9 cellular contexts compared by ENCODE assay signal in genomic region chr3:23071758-23072157, GRCh38.
DNase-seq lines count a peak whose midpoint lies in the region; ATAC-seq and TF ChIP-seq lines count a peak whose summit lies in the region.
"Had no signal": no experiment of that assay in that cellular context is flagged by ENCODE, and none has a peak within 500 bp of the region (broad histone marks: within the 10 kb centered on the region; RNA-seq: fewer than 3 reads in every experiment).

No MANE protein-coding gene starts in this region.

- H3K27me3 ChIP-seq in left lung: no peaks in the 10 kb centered on the region
- H3K27me3 ChIP-seq in spleen (replicated peaks in 1 of 7): no peaks in the 10 kb centered on the region

- H3K4me3 ChIP-seq in left lung (no peak overlapping the region), spleen (no peak overlapping the region)

- intact Hi-C loops in left lung (cut with DNase I): no loop called here
- intact Hi-C loops in spleen (cut with DNase I; ENCODE audit: low total_unique reads): no loop called here

- H3K27ac Mint-ChIP-seq in activated CD8-positive, alpha-beta memory T cell treated with anti-CD3 and anti-CD28 coated beads, Interleukin-2, amount 10 ng/mL, durations not matched to agents 7 days and 5 days: no peak overlapping the region

- H3K4me1 ChIP-seq in left lung (no peaks in the 10 kb centered on the region), spleen (peaks cover 0 to 21% (median 8%) of the 10 kb centered on the region in 6 donors)

- peaks cover 2% of the 10 kb centered on the region for H3K9me3 Mint-ChIP-seq in activated CD8-positive, alpha-beta memory T cell treated with anti-CD3 and anti-CD28 coated beads, Interleukin-2, amount 10 ng/mL, durations not matched to agents 7 days and 5 days (ENCODE audit: low read depth)

- H3K27ac ChIP-seq in left lung (no peak overlapping the region), spleen (peak overlapping the region in 4 of 8 donors; percentile 54 to 58 (median 55))

- ATAC-seq in GM18505 (IDR thresholded peaks at IDR 0.05; ENCODE audit: unreplicated experiment) (peak; percentile 81), GM21825 (IDR thresholded peaks at IDR 0.05; ENCODE audit: unreplicated experiment) (peak; percentile 52), left lung (peak; percentile 85)
- no peak for ATAC-seq in activated CD8-positive, alpha-beta memory T cell treated with anti-CD3 and anti-CD28 coated beads, Interleukin-2, amount 10 ng/mL, durations not matched to agents 7 days and 5 days

- in situ Hi-C loops in KBM-7 (cut with MboI; ENCODE audit: low pct_unique_long_range_greater_than_20kb, low sequenced_read_pairs): no loop called here

- TF ChIP-seq CTCF in left lung (IDR thresholded peaks at IDR 0.05) (no peak), spleen (IDR thresholded peaks at IDR 0.05 in 8 of 11, conservative IDR thresholded peaks at IDR 0.05 in 3 of 11) (no peak)

- H3K9me3 ChIP-seq in left lung (no peaks in the 10 kb centered on the region), spleen (no peaks in the 10 kb centered on the region)

- H3K4me1 Mint-ChIP-seq in activated CD8-positive, alpha-beta memory T cell treated with anti-CD3 and anti-CD28 coated beads, Interleukin-2, amount 10 ng/mL, durations not matched to agents 7 days and 5 days: no peaks in the 10 kb centered on the region

- no peaks in the 10 kb centered on the region for H3K36me3 ChIP-seq in left lung
- H3K36me3 ChIP-seq in spleen: no peaks in the 10 kb centered on the region

- H3K27me3 Mint-ChIP-seq in activated CD8-positive, alpha-beta memory T cell treated with anti-CD3 and anti-CD28 coated beads, Interleukin-2, amount 10 ng/mL, durations not matched to agents 7 days and 5 days: no peaks in the 10 kb centered on the region

- 32 to 74% (median 54%) methylated on average over 1 of the region's 1 CpG for WGBS in spleen, 5 donors

- DNase-seq in KBM-7 (peak; percentile 36), left lung (no peak), NCI-H2227 (lab: John Stamatoyannopoulos, UW; ENCODE audit: unreplicated experiment) (no peak), spleen (no peak)
- no peak for DNase-seq in activated CD4-positive, alpha-beta T cell treated with anti-CD3 and anti-CD28 coated beads, Interleukin-2, amount 50 U/mL, for 1 hour
- DNase-seq in activated CD8-positive, alpha-beta memory T cell treated with anti-CD3 and anti-CD28 coated beads, Interleukin-2, amount 10 ng/mL, durations not matched to agents 7 days and 5 days: no peak
- DNase-seq: cortex of kidney had no signal

- no peak for TF ChIP-seq POLR2A in GM18505 (IDR thresholded peaks at IDR 0.05; ENCODE audit: borderline replicate concordance, extremely low read depth, insufficient read depth, insufficient read length)
- TF ChIP-seq POLR2A in spleen (IDR thresholded peaks at IDR 0.05): no peak

- CTCF ChIA-PET in activated CD8-positive, alpha-beta memory T cell treated with anti-CD3 and anti-CD28 coated beads, Interleukin-2, amount 10 ng/mL, durations not matched to agents 7 days and 5 days (lab: Charles Lee): no interaction called here

- H3K36me3 Mint-ChIP-seq in activated CD8-positive, alpha-beta memory T cell treated with anti-CD3 and anti-CD28 coated beads, Interleukin-2, amount 10 ng/mL, durations not matched to agents 7 days and 5 days: no peaks in the 10 kb centered on the region

- no peak overlapping the region for H3K4me3 Mint-ChIP-seq in activated CD8-positive, alpha-beta memory T cell treated with anti-CD3 and anti-CD28 coated beads, Interleukin-2, amount 10 ng/mL, durations not matched to agents 7 days and 5 days
